In genomic region chr15:84098604-84099003, GRCh38 we compare ENCODE assay signal across 21 cellular contexts.
"Had no signal": no experiment of that assay in that cellular context is flagged by ENCODE, and none has a peak within 500 bp of the region (broad histone marks: within the 10 kb centered on the region; RNA-seq: fewer than 3 reads in every experiment).

No MANE protein-coding gene starts in this region.

- H3K4me3 ChIP-seq: MG63, PC-9, Peyer's patch, SJCRH30, SK-N-MC had no signal

- H3K4me1 ChIP-seq: Peyer's patch had no signal

- H3K9me3 ChIP-seq: MG63, Peyer's patch, SJCRH30 had no signal

- H3K4me2 ChIP-seq: PC-9 had no signal

- H3K27me3 ChIP-seq: MG63, Peyer's patch, SJCRH30 had no signal

- H2AFZ ChIP-seq: PC-9 had no signal

- H3K27ac ChIP-seq: PC-9, Peyer's patch, SJCRH30, SK-N-MC had no signal

- ATAC-seq: HepG2, Right ventricle myocardium inferior had no signal

- H3K36me3 ChIP-seq: MG63, Peyer's patch, SJCRH30 had no signal

- DNase-seq: IMR-90; MG63; NCI-H1092 treated with DMSO at 0.1 percent for 48 hours; NCI-H1436; NCI-H187; NCI-H2029; NCI-H2081 treated with DMSO at 0.1 percent for 48 hours; NCI-H2171; NCI-H446; NCI-H510A; NCI-H524 treated with DMSO at 0.1 percent for 48 hours; NCI-H69; NCI-H774; NK-92 treated with Interleukin-12 subunit alpha and Interleukin-12 subunit beta, amount 100 ng/mL, for 24 hours; PC-9; SHP77 treated with DMSO at 0.1 percent for 48 hours had no signal
